ENCODE assay signal across 16 cellular contexts in the genomic region with DNA sequence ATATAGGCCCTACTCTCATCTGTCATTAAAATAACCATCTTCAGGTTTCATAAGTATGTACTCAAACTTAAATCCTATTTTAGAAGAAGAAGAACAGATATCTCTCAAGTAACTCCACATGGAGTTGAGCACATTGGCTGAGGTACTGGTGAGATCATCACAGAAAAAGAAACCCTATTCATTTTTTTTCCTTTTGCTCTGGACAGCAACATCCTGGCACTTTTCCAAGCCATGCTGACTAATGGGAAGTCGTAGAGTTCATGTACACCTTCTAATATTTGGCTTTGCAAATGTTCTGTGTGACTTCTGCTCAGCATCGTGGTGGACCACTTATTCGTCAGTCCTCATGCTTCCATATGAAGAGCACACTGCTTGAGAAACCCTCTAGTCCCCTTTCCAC.
DNase-seq lines count a peak whose midpoint lies in the region; ATAC-seq and TF ChIP-seq lines count a peak whose summit lies in the region.
"Had no signal": no experiment of that assay in that cellular context is flagged by ENCODE, and none has a peak within 500 bp of the region (broad histone marks: within the 10 kb centered on the region; RNA-seq: fewer than 3 reads in every experiment).

No MANE protein-coding gene starts in this region.

- H3K27me3 ChIP-seq in brain microvascular endothelial cell (replicated peaks), result no peaks in the 10 kb centered on the region
- H3K27me3 ChIP-seq: ascending aorta, stomach had no signal

- no peaks in the 10 kb centered on the region for H3K36me3 ChIP-seq in brain microvascular endothelial cell (replicated peaks)
- H3K36me3 ChIP-seq: ascending aorta, stomach had no signal

- no peak overlapping the region for H3K27ac ChIP-seq in brain microvascular endothelial cell
- H3K27ac ChIP-seq: ascending aorta, stomach had no signal

- in situ Hi-C loops in brain microvascular endothelial cell (cut with HindIII; ENCODE audit: low pct_ligation_motif_present, low sequenced_read_pairs), result no loop called here

- no peak for TF ChIP-seq CTCF in brain microvascular endothelial cell (IDR thresholded peaks at IDR 0.05; ENCODE audit: low read depth, low read length, missing control alignments)

- DNase-seq in ELR (ENCODE audit: low read depth) (peak; percentile 1), NCI-H2196 treated with DMSO at 0.1 percent for 48 hours (lab: John Stamatoyannopoulos, UW; ENCODE audit: unreplicated experiment) (peak; percentile 5), brain microvascular endothelial cell (peak; percentile 19), lung microvascular endothelial cell (ENCODE audit: low read depth in 2 of 2) (peak; percentile 9 to 41), HCEC 1CT (no peak), AG08395 (ENCODE audit: low spot score) (no peak)
- DNase-seq: activated naive CD4-positive, alpha-beta T cell treated with Interleukin-2 at 50 U/mL for 16 hours; KG1; NCI-H1417 treated with DMSO at 0.1 percent for 48 hours; stomach; T-helper 2 cell had no signal

- no peak for ATAC-seq in HG03175 (IDR thresholded peaks at IDR 0.05; ENCODE audit: unreplicated experiment)
- ATAC-seq: natural killer cell treated with Interleukin-12 subunit alpha and Interleukin-12 subunit beta and Interleukin-15 and Interleukin-18, amount 100 ng/mL, for 72 hours; Right ventricle myocardium inferior had no signal

- no peak overlapping the region for H3K4me3 ChIP-seq in brain microvascular endothelial cell (ENCODE audit: low read depth, low read length)
- H3K4me3 ChIP-seq: ascending aorta, lung, stomach had no signal

Comparison
In these comparisons a context has a peak if more than half of its experiments do, and no peak if none do; other contexts are left out.
1. DNase-seq: peak in ELR (single experiment), NCI-H2196 treated with DMSO at 0.1 percent for 48 hours (single experiment), brain microvascular endothelial cell (single experiment) and lung microvascular endothelial cell (2 of 2); none in HCEC 1CT (single experiment) and AG08395 (single experiment).